In the genomic region with DNA sequence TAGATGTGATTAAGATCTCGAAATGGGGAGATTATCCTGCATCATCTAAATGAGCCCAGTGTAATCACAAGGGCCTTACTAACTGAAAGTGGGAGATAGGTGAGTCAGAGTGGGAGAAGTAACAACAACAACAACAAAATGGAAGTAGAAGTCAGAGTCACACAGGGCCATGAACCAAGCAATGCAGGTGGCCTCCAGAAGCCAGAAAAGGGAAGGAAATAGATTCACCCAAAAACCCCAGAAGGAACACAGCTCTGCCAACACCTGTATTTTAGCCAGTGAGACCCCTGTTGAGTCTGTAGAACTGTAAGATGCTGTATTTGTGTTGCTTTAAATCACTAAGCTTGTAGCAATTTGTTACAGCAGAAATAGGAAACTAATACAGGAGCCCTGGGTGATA, we compare ENCODE assay signal across 7 cellular contexts. TPM values are rescaled to one million over a fixed set of nuclear protein-coding genes. Genes with fewer than 3 reads are reported as not detected.
DNase-seq lines count a peak whose midpoint lies in the region; ATAC-seq and TF ChIP-seq lines count a peak whose summit lies in the region.

No MANE protein-coding gene starts in this region.

- intact Hi-C loops in gastrocnemius medialis (cut with DNase I; ENCODE audit: low total_unique reads) = loop anchor here (10.0 kb wide), 1 partner anchor 66 kb away; no protein-coding TSS in a partner anchor

- H3K36me3 ChIP-seq in gastrocnemius medialis = peaks cover 0 to 14% of the 10 kb centered on the region in 2 donors

- H3K27me3 ChIP-seq in gastrocnemius medialis = peaks cover 14 to 19% (median 18%) of the 10 kb centered on the region in 3 donors

- peaks cover 53% of the 10 kb centered on the region for H3K4me1 Mint-ChIP-seq in activated naive CD8-positive, alpha-beta T cell treated with anti-CD3 and anti-CD28 coated beads for 36 hours

- TF ChIP-seq POLR2A in gastrocnemius medialis (IDR thresholded peaks at IDR 0.05) = no peak

- H3K9me3 Mint-ChIP-seq in activated naive CD8-positive, alpha-beta T cell treated with anti-CD3 and anti-CD28 coated beads for 36 hours = no peaks in the 10 kb centered on the region

- H3K4me3 Mint-ChIP-seq in activated naive CD8-positive, alpha-beta T cell treated with anti-CD3 and anti-CD28 coated beads for 36 hours = peak overlapping the region; percentile 92

- no peaks in the 10 kb centered on the region for H3K9me3 ChIP-seq in gastrocnemius medialis

- DNase-seq in activated naive CD8-positive, alpha-beta T cell treated with anti-CD3 and anti-CD28 coated beads for 36 hours = no peak
- DNase-seq in gastrocnemius medialis = no peak
- no peak for DNase-seq in SHP77 treated with DMSO at 0.1 percent for 48 hours (lab: John Stamatoyannopoulos, UW)
- no peak for DNase-seq in NCI-H2107 (lab: John Stamatoyannopoulos, UW)

- no peak for TF ChIP-seq CTCF in gastrocnemius medialis (IDR thresholded peaks at IDR 0.05 in 4 of 5, conservative IDR thresholded peaks at IDR 0.05 in 1 of 5)

- ATAC-seq in GM19025 (IDR thresholded peaks at IDR 0.05; ENCODE audit: low read depth, unreplicated experiment) (peak; percentile 16), HG03045 (IDR thresholded peaks at IDR 0.05; ENCODE audit: unreplicated experiment) (peak; percentile 15), gastrocnemius medialis (no peak), HG03025 (IDR thresholded peaks at IDR 0.05; ENCODE audit: low FRiP score, unreplicated experiment) (no peak)

- no peaks in the 10 kb centered on the region for H3K27me3 Mint-ChIP-seq in activated naive CD8-positive, alpha-beta T cell treated with anti-CD3 and anti-CD28 coated beads for 36 hours

- H3K36me3 Mint-ChIP-seq in activated naive CD8-positive, alpha-beta T cell treated with anti-CD3 and anti-CD28 coated beads for 36 hours = peaks cover 59% of the 10 kb centered on the region

- peak overlapping the region; percentile 98 for H3K27ac Mint-ChIP-seq in activated naive CD8-positive, alpha-beta T cell treated with anti-CD3 and anti-CD28 coated beads for 36 hours

- peaks cover 26 to 33% of the 10 kb centered on the region in 2 donors for H3K4me1 ChIP-seq in gastrocnemius medialis

- in situ Hi-C loops in gastrocnemius medialis (cut with MboI; ENCODE audit: low sequenced_read_pairs in 4 of 4) = no loop called here

- H3K4me3 ChIP-seq in gastrocnemius medialis = no peak overlapping the region

- peak overlapping the region; percentile 84 to 94 (median 91) for H3K27ac ChIP-seq in gastrocnemius medialis

RNA-seq across cellular contexts. Expression of a gene that starts 4.1 kb away (rescaled TPM):
- total RNA-seq in activated naive CD8-positive, alpha-beta T cell treated with anti-CD3 and anti-CD28 coated beads for 36 hours = 100 to 1,000 TPM; 463 to 489 TPM
- 10 to 100 TPM; 28.8 to 48.2 (median 37.5) TPM for total RNA-seq in gastrocnemius medialis

RNA-seq across cellular contexts. Expression of a gene that starts 21.3 kb away (rescaled TPM):
- under 1 TPM; 0.78 to 0.80 TPM for total RNA-seq in activated naive CD8-positive, alpha-beta T cell treated with anti-CD3 and anti-CD28 coated beads for 36 hours
- not detected for total RNA-seq in gastrocnemius medialis

RNA-seq across cellular contexts. Expression of a gene that starts 24.2 kb away (rescaled TPM):
- under 1 TPM in 1 of 2 experiments, not detected in 1; 0.08 TPM for total RNA-seq in activated naive CD8-positive, alpha-beta T cell treated with anti-CD3 and anti-CD28 coated beads for 36 hours
- total RNA-seq in gastrocnemius medialis = under 1 TPM in 2 of 4 donors, not detected in 2; 0.10 to 0.11 TPM

RNA-seq across cellular contexts. Expression of a gene that starts 32.8 kb away (rescaled TPM):
- total RNA-seq in activated naive CD8-positive, alpha-beta T cell treated with anti-CD3 and anti-CD28 coated beads for 36 hours = not detected
- not detected for total RNA-seq in gastrocnemius medialis

RNA-seq across cellular contexts. Expression of a gene that starts 58.8 kb away (rescaled TPM):
- total RNA-seq in activated naive CD8-positive, alpha-beta T cell treated with anti-CD3 and anti-CD28 coated beads for 36 hours = not detected
- total RNA-seq in gastrocnemius medialis = not detected

Comparison
In these comparisons a context has a peak if more than half of its experiments do, and no peak if none do; other contexts are left out.
1. ATAC-seq: peak in GM19025 (single experiment) and HG03045 (single experiment); none in gastrocnemius medialis (0 of 2) and HG03025 (single experiment).
2. RNA of a gene that starts 4.1 kb away (total RNA-seq): 463 to 489 TPM in activated naive CD8-positive, alpha-beta T cell treated with anti-CD3 and anti-CD28 coated beads for 36 hours; 28.8 to 48.2 TPM in gastrocnemius medialis; every median in the first group is over 4 times any median in the second.